8 cellular contexts compared by ENCODE assay signal in the genomic region with DNA sequence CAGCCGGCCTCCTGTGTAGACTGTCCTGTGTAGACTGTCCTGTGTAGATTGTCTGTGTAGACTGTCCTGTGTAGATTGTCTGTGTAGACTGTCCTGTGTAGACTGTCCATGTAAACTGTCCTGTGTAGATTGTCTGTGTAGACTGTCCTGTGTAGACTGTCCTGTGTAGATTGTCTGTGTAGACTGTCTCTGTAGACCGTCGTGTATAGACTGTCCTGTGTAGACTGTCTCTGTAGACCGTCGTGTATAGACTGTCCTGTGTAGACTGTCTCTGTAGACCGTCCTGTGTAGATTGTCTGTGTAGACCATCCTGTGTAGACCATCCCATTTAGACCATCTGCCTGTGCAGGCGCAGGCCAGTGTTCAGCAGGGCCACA. TPM values are rescaled to one million over a fixed set of nuclear protein-coding genes. Genes with fewer than 3 reads are reported as not detected.
A peak's percentile ranks its signal among the peaks of the same experiment; 100 is the strongest.
DNase-seq lines count a peak whose midpoint lies in the region; ATAC-seq, FAIRE-seq and TF ChIP-seq lines count a peak whose summit lies in the region.
"Not testable (repeated sequence)": the region's sequence is repeated elsewhere in the genome, so short reads cannot be mapped to it uniquely, and the experiment has no call there.

No MANE protein-coding gene starts in this region.

- CTCF ChIA-PET in CD4-positive, alpha-beta T cell (lab: Charles Lee): not testable (repeated sequence)
- CTCF ChIA-PET in activated B cell treated with CpG ODN at 0.5 μM for 24 hours (lab: Charles Lee): interaction anchor here (0.9 to 3.0 kb wide), 5 partner anchors 10 to 90 kb away, joined by 3 to 12 read pairs (median 3); no protein-coding TSS in a partner anchor
- CTCF ChIA-PET in activated naive CD4-positive, alpha-beta T cell treated with anti-CD3 and anti-CD28 coated beads for 36 hours (lab: Charles Lee): interaction anchor here (0.6 to 1.6 kb wide), 7 partner anchors 18 to 76 kb away, joined by 3 to 10 read pairs (median 5); a partner anchor contains a TSS

- H3K4me1 ChIP-seq in lower lobe of right lung (peaks cover 52% of the 10 kb centered on the region), gastrocnemius medialis (peaks cover 49 to 61% of the 10 kb centered on the region in 2 donors)

- intact Hi-C loops in CD4-positive, alpha-beta T cell (cut with DNase I, micrococcal nuclease); activated B cell treated with CpG ODN at 0.5 μM for 24 hours (cut with micrococcal nuclease); lower lobe of right lung (cut with DNase I); gastrocnemius medialis (cut with DNase I; ENCODE audit: low total_unique reads): not testable (repeated sequence)
- intact Hi-C loops in activated naive CD4-positive, alpha-beta T cell treated with anti-CD3 and anti-CD28 coated beads for 36 hours (cut with micrococcal nuclease): loop anchor here (10.0 kb wide), 1 partner anchor 455 kb away; a partner anchor contains a TSS

- H3K27me3 Mint-ChIP-seq in CD4-positive, alpha-beta T cell; IgD-negative memory B cell; activated B cell treated with CpG ODN at 0.5 μM for 24 hours; activated naive CD4-positive, alpha-beta T cell treated with anti-CD3 and anti-CD28 coated beads for 36 hours (ENCODE audit: low read depth): not testable (repeated sequence)

- H3K27me3 ChIP-seq in CD4-positive, alpha-beta T cell (ENCODE audit: control insufficient read depth, insufficient read depth, low read length); bronchial epithelial cell (ENCODE audit: control insufficient read depth, insufficient read depth, low read length); lower lobe of right lung (ENCODE audit: low read depth); gastrocnemius medialis: not testable (repeated sequence)

- not testable (repeated sequence) for H3K9me3 ChIP-seq in CD4-positive, alpha-beta T cell (ENCODE audit: control insufficient read depth, low read length); lower lobe of right lung; gastrocnemius medialis

- H3K27ac ChIP-seq in CD4-positive, alpha-beta T cell (ENCODE audit: low read depth, low read length): not testable (repeated sequence)
- H3K27ac ChIP-seq in lower lobe of right lung: peak overlapping the region; percentile 15
- peak overlapping the region; percentile 89 to 96 (median 94) for H3K27ac ChIP-seq in gastrocnemius medialis

- not testable (repeated sequence) for TF ChIP-seq POLR2A in gastrocnemius medialis (IDR thresholded peaks at IDR 0.05)

- POLR2A ChIA-PET in CD4-positive, alpha-beta T cell (lab: Charles Lee): interaction anchor here (1.1 kb wide), 1 partner anchor 55 kb away, joined by 3 read pairs; no protein-coding TSS in a partner anchor
- POLR2A ChIA-PET in activated B cell treated with CpG ODN at 0.5 μM for 24 hours (lab: Charles Lee): interaction anchor here (1.2 to 61.9 kb wide), 4 partner anchors 13 to 55 kb away, joined by 5 to 1679 read pairs (median 18); a partner anchor contains a TSS

- H3K36me3 Mint-ChIP-seq in CD4-positive, alpha-beta T cell (ENCODE audit: low read depth): peaks cover 90% of the 10 kb centered on the region
- not testable (repeated sequence) for H3K36me3 Mint-ChIP-seq in IgD-negative memory B cell
- H3K36me3 Mint-ChIP-seq in activated B cell treated with CpG ODN at 0.5 μM for 24 hours (ENCODE audit: low read depth): peaks cover 97% of the 10 kb centered on the region
- H3K36me3 Mint-ChIP-seq in activated naive CD4-positive, alpha-beta T cell treated with anti-CD3 and anti-CD28 coated beads for 36 hours (ENCODE audit: low read depth): peaks cover 71% of the 10 kb centered on the region

- H3K36me3 ChIP-seq in bronchial epithelial cell (ENCODE audit: control insufficient read depth, insufficient read depth, low read length): peaks cover 29% of the 10 kb centered on the region
- H3K36me3 ChIP-seq in lower lobe of right lung: peaks cover 88% of the 10 kb centered on the region
- peaks cover 0 to 39% of the 10 kb centered on the region in 2 donors for H3K36me3 ChIP-seq in gastrocnemius medialis

- H3K9me3 Mint-ChIP-seq in CD4-positive, alpha-beta T cell; IgD-negative memory B cell; activated B cell treated with CpG ODN at 0.5 μM for 24 hours; activated naive CD4-positive, alpha-beta T cell treated with anti-CD3 and anti-CD28 coated beads for 36 hours: not testable (repeated sequence)

- not testable (repeated sequence) for H3K4me3 ChIP-seq in bronchial epithelial cell (ENCODE audit: low read depth, low read length); lower lobe of right lung; gastrocnemius medialis

- H3K27ac Mint-ChIP-seq in CD4-positive, alpha-beta T cell: peak overlapping the region; percentile 43
- H3K27ac Mint-ChIP-seq in IgD-negative memory B cell: peak overlapping the region in 2 of 3 donors; percentile 57 to 91
- H3K27ac Mint-ChIP-seq in activated B cell treated with CpG ODN at 0.5 μM for 24 hours: peak overlapping the region; percentile 87
- peak overlapping the region; percentile 91 for H3K27ac Mint-ChIP-seq in activated naive CD4-positive, alpha-beta T cell treated with anti-CD3 and anti-CD28 coated beads for 36 hours

- in situ Hi-C loops in gastrocnemius medialis (cut with MboI; ENCODE audit: low sequenced_read_pairs in 4 of 4): not testable (repeated sequence)

- FAIRE-seq in bronchial epithelial cell (lab: Jason Lieb, UNC) (peak; percentile 60), urothelium cell line (lab: Jason Lieb, UNC) (peak; percentile 97)

- H3K4me3 Mint-ChIP-seq in CD4-positive, alpha-beta T cell; activated B cell treated with CpG ODN at 0.5 μM for 24 hours; activated naive CD4-positive, alpha-beta T cell treated with anti-CD3 and anti-CD28 coated beads for 36 hours: not testable (repeated sequence)
- peak overlapping the region in 1 of 4 donors; percentile 80 for H3K4me3 Mint-ChIP-seq in IgD-negative memory B cell

- ATAC-seq in CD4-positive, alpha-beta T cell (ENCODE audit: poor library complexity); activated B cell treated with CpG ODN at 0.5 μM for 24 hours (ENCODE audit: low read depth); lower lobe of right lung; gastrocnemius medialis: not testable (repeated sequence)

- DNase-seq in CD4-positive, alpha-beta T cell; activated B cell treated with CpG ODN at 0.5 μM for 24 hours; activated naive CD4-positive, alpha-beta T cell treated with anti-CD3 and anti-CD28 coated beads for 36 hours; bronchial epithelial cell (ENCODE audit: low read depth); lower lobe of right lung; gastrocnemius medialis; urothelium cell line (ENCODE audit: low spot score): not testable (repeated sequence)

- TF ChIP-seq CTCF in CD4-positive, alpha-beta T cell (IDR thresholded peaks at IDR 0.05); activated B cell treated with CpG ODN at 0.5 μM for 24 hours (IDR thresholded peaks at IDR 0.05); bronchial epithelial cell (IDR thresholded peaks at IDR 0.05; ENCODE audit: insufficient read depth, low read length, severe bottlenecking); lower lobe of right lung (IDR thresholded peaks at IDR 0.05); gastrocnemius medialis (IDR thresholded peaks at IDR 0.05 in 4 of 5, conservative IDR thresholded peaks at IDR 0.05 in 1 of 5): not testable (repeated sequence)

- peaks cover 72% of the 10 kb centered on the region for H3K4me1 Mint-ChIP-seq in CD4-positive, alpha-beta T cell (ENCODE audit: low read depth)
- H3K4me1 Mint-ChIP-seq in IgD-negative memory B cell (peaks cover 35 to 60% (median 58%) of the 10 kb centered on the region in 3 donors), activated B cell treated with CpG ODN at 0.5 μM for 24 hours (peaks cover 77% of the 10 kb centered on the region)
- peaks cover 88% of the 10 kb centered on the region for H3K4me1 Mint-ChIP-seq in activated naive CD4-positive, alpha-beta T cell treated with anti-CD3 and anti-CD28 coated beads for 36 hours (ENCODE audit: low read depth)

RNA-seq across cellular contexts. Expression of a gene that starts 59.3 kb away (rescaled TPM):
- 10 to 100 TPM; 82.3 to 82.8 TPM for total RNA-seq in CD4-positive, alpha-beta T cell
- polyA plus RNA-seq in IgD-negative memory B cell: 73.8 TPM
- total RNA-seq in activated B cell treated with CpG ODN at 0.5 μM for 24 hours (212 and 227 TPM in 2 replicates), bronchial epithelial cell (18.4 and 29.6 TPM in 2 replicates), lower lobe of right lung (78.2 TPM), gastrocnemius medialis (10 to 100 TPM; 21.8 to 46.8 (median 44.4) TPM)
- 100 to 1,000 TPM; 111 to 119 TPM for total RNA-seq in activated naive CD4-positive, alpha-beta T cell treated with anti-CD3 and anti-CD28 coated beads for 36 hours
